23 cellular contexts compared by ENCODE assay signal in genomic region chr14:58871972-58872530, GRCh38.
A peak's percentile ranks its signal among the peaks of the same experiment; 100 is the strongest.
DNase-seq lines count a peak whose midpoint lies in the region; ATAC-seq and TF ChIP-seq lines count a peak whose summit lies in the region.
"Had no signal": no experiment of that assay in that cellular context is flagged by ENCODE, and none has a peak within 500 bp of the region (broad histone marks: within the 10 kb centered on the region; RNA-seq: fewer than 3 reads in every experiment).

No MANE protein-coding gene starts in this region.

- H3K27me3 ChIP-seq in PC-3 (ENCODE audit: low read length) (peaks cover 70% of the 10 kb centered on the region), fibroblast of lung (ENCODE audit: control insufficient read depth, insufficient read depth, low read length) (no peaks in the 10 kb centered on the region)
- H3K27me3 ChIP-seq in CD4-positive, alpha-beta T cell (ENCODE audit: control insufficient read depth, insufficient read depth, low read length): no peaks in the 10 kb centered on the region
- H3K27me3 ChIP-seq: esophagus muscularis mucosa, heart left ventricle, pancreas, sigmoid colon had no signal

- H3K9me3 ChIP-seq in PC-3 (ENCODE audit: low read length) (no peaks in the 10 kb centered on the region), fibroblast of lung (ENCODE audit: control insufficient read depth, insufficient read depth, low read depth, low read length) (no peaks in the 10 kb centered on the region)
- no peaks in the 10 kb centered on the region for H3K9me3 ChIP-seq in CD4-positive, alpha-beta T cell (ENCODE audit: control insufficient read depth, low read length)
- H3K9me3 ChIP-seq: esophagus muscularis mucosa, heart left ventricle, pancreas, sigmoid colon had no signal

- no peak for ATAC-seq in PC-3
- ATAC-seq in CD4-positive, alpha-beta T cell (ENCODE audit: poor library complexity): no peak
- ATAC-seq: activated naive CD4-positive, alpha-beta T cell treated with anti-CD3 and anti-CD28 coated beads, Interleukin-2, amount 50 U/mL, for 72 hours; activated T-helper 17 cell treated with anti-CD3 and anti-CD28 coated beads, Interleukin-2, amount 50 U/mL, for 72 hours; heart left ventricle; naive thymus-derived CD4-positive, alpha-beta T cell; pancreas had no signal

- no peak overlapping the region for H3K27ac ChIP-seq in PC-3 (ENCODE audit: low read length)
- no peak overlapping the region for H3K27ac ChIP-seq in fibroblast of lung (ENCODE audit: insufficient read depth, low read length)
- H3K27ac ChIP-seq in CD4-positive, alpha-beta T cell (ENCODE audit: low read depth, low read length): no peak overlapping the region
- H3K27ac ChIP-seq: esophagus muscularis mucosa, heart left ventricle, pancreas, sigmoid colon had no signal

- POLR2A ChIA-PET in PC-3 (lab: Charles Lee; ENCODE audit: unreplicated experiment): no interaction called here
- POLR2A ChIA-PET in CD4-positive, alpha-beta T cell (lab: Charles Lee): no interaction called here

- intact Hi-C loops in PC-3 (cut with micrococcal nuclease): no loop called here
- intact Hi-C loops in CD4-positive, alpha-beta T cell (cut with DNase I, micrococcal nuclease): no loop called here

- H3K4me1 Mint-ChIP-seq in osteocyte (ENCODE audit: unreplicated experiment): peaks cover 44% of the 10 kb centered on the region
- no peaks in the 10 kb centered on the region for H3K4me1 Mint-ChIP-seq in CD4-positive, alpha-beta T cell (ENCODE audit: low read depth)
- H3K4me1 Mint-ChIP-seq: activated CD4-positive, alpha-beta T cell treated with anti-CD3 and anti-CD28 coated beads, Interleukin-2, amount 10 ng/mL, durations not matched to agents 7 days and 5 days; activated T-helper 17 cell treated with anti-CD3 and anti-CD28 coated beads, Interleukin-2, amount 50 U/mL, for 72 hours; CD8-positive, alpha-beta memory T cell; naive thymus-derived CD4-positive, alpha-beta T cell had no signal

- H3K36me3 ChIP-seq in PC-3 (ENCODE audit: low read depth, low read length) (no peaks in the 10 kb centered on the region), fibroblast of lung (ENCODE audit: control insufficient read depth, insufficient read depth, low read length) (no peaks in the 10 kb centered on the region)
- H3K36me3 ChIP-seq: esophagus muscularis mucosa, heart left ventricle, pancreas, sigmoid colon had no signal

- peaks cover 4% of the 10 kb centered on the region for H3K27me3 Mint-ChIP-seq in osteocyte (ENCODE audit: unreplicated experiment)
- H3K27me3 Mint-ChIP-seq in CD4-positive, alpha-beta T cell: no peaks in the 10 kb centered on the region
- H3K27me3 Mint-ChIP-seq: activated T-helper 17 cell treated with anti-CD3 and anti-CD28 coated beads, Interleukin-2, amount 50 U/mL, for 72 hours had no signal

- H3F3A ChIP-seq in PC-3 (ENCODE audit: low read length, unreplicated experiment): no peaks in the 10 kb centered on the region

- CTCF ChIA-PET in PC-3 (lab: Charles Lee): no interaction called here
- CTCF ChIA-PET in CD4-positive, alpha-beta T cell (lab: Charles Lee): no interaction called here

- no peak overlapping the region for H3K4me2 ChIP-seq in PC-3 (ENCODE audit: low read length)
- no peak overlapping the region for H3K4me2 ChIP-seq in fibroblast of lung (ENCODE audit: extremely low read depth, insufficient read depth, low read length)

- peak overlapping the region; percentile 38 for H3K4me3 Mint-ChIP-seq in osteocyte (ENCODE audit: unreplicated experiment)
- H3K4me3 Mint-ChIP-seq in CD4-positive, alpha-beta T cell: no peak overlapping the region
- H3K4me3 Mint-ChIP-seq: activated CD4-positive, alpha-beta T cell treated with anti-CD3 and anti-CD28 coated beads, Interleukin-2, amount 10 ng/mL, durations not matched to agents 7 days and 5 days; activated T-helper 17 cell treated with anti-CD3 and anti-CD28 coated beads, Interleukin-2, amount 50 U/mL, for 72 hours; CD8-positive, alpha-beta memory T cell; naive thymus-derived CD4-positive, alpha-beta T cell had no signal

- H4K20me1 ChIP-seq in PC-3 (ENCODE audit: low read length) (no peaks in the 10 kb centered on the region), fibroblast of lung (ENCODE audit: control insufficient read depth, extremely low read depth, insufficient read depth, low read length) (no peaks in the 10 kb centered on the region)

- peak; percentile 74 for DNase-seq in DMS79 treated with DMSO at 0.1 percent for 48 hours (lab: John Stamatoyannopoulos, UW)
- DNase-seq in PC-3: peak; percentile 30
- peak; percentile 39 to 69 for DNase-seq in fibroblast of lung (ENCODE audit: low read depth in 2 of 2)
- no peak for DNase-seq in osteocyte (ENCODE audit: extremely low spot score, unreplicated experiment)
- DNase-seq in RPMI8226: no peak
- no peak for DNase-seq in CD4-positive, alpha-beta T cell
- no peak for DNase-seq in activated CD4-positive, alpha-beta T cell treated with anti-CD3 and anti-CD28 coated beads for 48 hours
- no peak for DNase-seq in hepatic stellate cell (ENCODE audit: low spot score)
- DNase-seq: activated CD4-positive, alpha-beta T cell treated with anti-CD3 and anti-CD28 coated beads, Interleukin-2, amount 10 ng/mL, durations not matched to agents 7 days and 5 days; CD8-positive, alpha-beta memory T cell; DMS153; heart left ventricle; mesendoderm; naive thymus-derived CD4-positive, alpha-beta T cell; NCI-H1048; NCI-H1930; NK-92 treated with Interleukin-12 subunit alpha and Interleukin-12 subunit beta, amount 100 ng/mL, for 24 hours; pancreas; sigmoid colon; T-helper 2 cell had no signal

- H3K9me3 Mint-ChIP-seq in osteocyte (ENCODE audit: unreplicated experiment): no peaks in the 10 kb centered on the region
- H3K9me3 Mint-ChIP-seq in CD4-positive, alpha-beta T cell: no peaks in the 10 kb centered on the region
- H3K9me3 Mint-ChIP-seq: activated CD4-positive, alpha-beta T cell treated with anti-CD3 and anti-CD28 coated beads, Interleukin-2, amount 10 ng/mL, durations not matched to agents 7 days and 5 days; activated naive CD4-positive, alpha-beta T cell treated with anti-CD3 and anti-CD28 coated beads, Interleukin-2, amount 50 U/mL, for 72 hours; activated T-helper 17 cell treated with anti-CD3 and anti-CD28 coated beads, Interleukin-2, amount 50 U/mL, for 72 hours; CD8-positive, alpha-beta memory T cell; naive thymus-derived CD4-positive, alpha-beta T cell had no signal

- H2AFZ ChIP-seq in PC-3 (ENCODE audit: low read length) (no peak overlapping the region), fibroblast of lung (ENCODE audit: low read length) (no peak overlapping the region)

- no peaks in the 10 kb centered on the region for H3K4me1 ChIP-seq in PC-3 (ENCODE audit: insufficient read depth, low read length)
- H3K4me1 ChIP-seq in fibroblast of lung (ENCODE audit: control insufficient read depth, extremely low read depth, insufficient read depth, low read length): no peaks in the 10 kb centered on the region
- H3K4me1 ChIP-seq: esophagus muscularis mucosa, heart left ventricle, pancreas, sigmoid colon had no signal

- no TSS peak for BruUV-seq in PC-3 (replicated peaks; lab: Mats Ljungman, UMichigan)

- H3K79me2 ChIP-seq in PC-3 (ENCODE audit: low read length) (no peaks in the 10 kb centered on the region), fibroblast of lung (ENCODE audit: control insufficient read depth, insufficient read depth, low read length) (no peaks in the 10 kb centered on the region)

- H3K9ac ChIP-seq in PC-3 (ENCODE audit: low read length) (no peak overlapping the region), fibroblast of lung (ENCODE audit: insufficient read depth, low read length) (no peak overlapping the region)

- TF ChIP-seq CTCF in PC-3 (conservative IDR thresholded peaks at IDR 0.05; ENCODE audit: low read depth, low read length) (no peak), fibroblast of lung (conservative IDR thresholded peaks at IDR 0.05 in 1 of 2, IDR thresholded peaks at IDR 0.05 in 1 of 2; ENCODE audit: low read depth in 1 of 2, low read length in 2 of 2) (no peak), osteocyte (IDR thresholded peaks at IDR 0.05) (no peak)
- no peak for TF ChIP-seq CTCF in CD4-positive, alpha-beta T cell (IDR thresholded peaks at IDR 0.05)

- no peaks in the 10 kb centered on the region for H3K9me2 ChIP-seq in PC-3 (replicated peaks; ENCODE audit: low read length)

- peak overlapping the region; percentile 78 for H3K27ac Mint-ChIP-seq in osteocyte (ENCODE audit: unreplicated experiment)
- H3K27ac Mint-ChIP-seq in CD4-positive, alpha-beta T cell: no peak overlapping the region
- H3K27ac Mint-ChIP-seq: activated CD4-positive, alpha-beta T cell treated with anti-CD3 and anti-CD28 coated beads, Interleukin-2, amount 10 ng/mL, durations not matched to agents 7 days and 5 days; activated naive CD4-positive, alpha-beta T cell treated with anti-CD3 and anti-CD28 coated beads, Interleukin-2, amount 50 U/mL, for 72 hours; activated T-helper 17 cell treated with anti-CD3 and anti-CD28 coated beads, Interleukin-2, amount 50 U/mL, for 72 hours; CD8-positive, alpha-beta memory T cell had no signal

- H3K4me3 ChIP-seq in PC-3 (ENCODE audit: low read length) (no peak overlapping the region), fibroblast of lung (replicated peaks in 1 of 4; ENCODE audit: control extremely low read depth in 1 of 4, insufficient read depth in 1 of 4, low read depth in 3 of 4, low read length in 4 of 4) (no peak overlapping the region)
- H3K4me3 ChIP-seq: esophagus muscularis mucosa, heart left ventricle, pancreas, sigmoid colon had no signal

- peaks cover 6% of the 10 kb centered on the region for H3K36me3 Mint-ChIP-seq in osteocyte (ENCODE audit: unreplicated experiment)
- no peaks in the 10 kb centered on the region for H3K36me3 Mint-ChIP-seq in CD4-positive, alpha-beta T cell (ENCODE audit: low read depth)
- H3K36me3 Mint-ChIP-seq: activated naive CD4-positive, alpha-beta T cell treated with anti-CD3 and anti-CD28 coated beads, Interleukin-2, amount 50 U/mL, for 72 hours; CD8-positive, alpha-beta memory T cell; naive thymus-derived CD4-positive, alpha-beta T cell had no signal

Comparison
In these comparisons a context has a peak if more than half of its experiments do, and no peak if none do; other contexts are left out.
1. DNase-seq: peak in DMS79 treated with DMSO at 0.1 percent for 48 hours (single experiment), PC-3 (single experiment) and fibroblast of lung (2 of 2); none in osteocyte (single experiment), RPMI8226 (single experiment), CD4-positive, alpha-beta T cell (0 of 10), activated CD4-positive, alpha-beta T cell treated with anti-CD3 and anti-CD28 coated beads for 48 hours (single experiment) and hepatic stellate cell (single experiment).